In genomic region chr5:142686968-142687367, GRCh38 we compare ENCODE assay signal across 1 cellular context.
TF ChIP-seq lines count a peak whose summit lies in the region.

No MANE protein-coding gene starts in this region.

TF ChIP-seq in HepG2, 621 proteins besides CTCF, POLR2A, EP300 and RAD21:
- TF ChIP-seq FIP1L1 (IDR thresholded peaks at IDR 0.05; ENCODE audit: borderline replicate concordance, insufficient read depth, low read depth, low read length) = no peak
- TF ChIP-seq POLR2AphosphoS2 (IDR thresholded peaks at IDR 0.05; ENCODE audit: low read depth, low read length) = no peak
- no peak for TF ChIP-seq SP140L (CRISPR knock-in tag; IDR thresholded peaks at IDR 0.05; ENCODE audit: borderline replicate concordance)
- TF ChIP-seq SSRP1 (CRISPR knock-in tag; IDR thresholded peaks at IDR 0.05) = no peak
- no peak for TF ChIP-seq PHF8 (CRISPR knock-in tag; IDR thresholded peaks at IDR 0.05)
- TF ChIP-seq EED (CRISPR knock-in tag; IDR thresholded peaks at IDR 0.05) = no peak
- no peak for TF ChIP-seq ATAD3A (CRISPR knock-in tag; IDR thresholded peaks at IDR 0.05)
- no peak for TF ChIP-seq ZNF597 (CRISPR knock-in tag; IDR thresholded peaks at IDR 0.05)
- TF ChIP-seq BRCA1 (CRISPR knock-in tag; IDR thresholded peaks at IDR 0.05) = no peak
- no peak for TF ChIP-seq FOXK2 (IDR thresholded peaks at IDR 0.05)
- TF ChIP-seq FOXJ3 (CRISPR knock-in tag; IDR thresholded peaks at IDR 0.05; ENCODE audit: borderline replicate concordance) = no peak
- TF ChIP-seq ZNF143 (CRISPR knock-in tag; IDR thresholded peaks at IDR 0.05) = no peak
- TF ChIP-seq ZNF296 (CRISPR knock-in tag; conservative IDR thresholded peaks at IDR 0.05) = no peak
- TF ChIP-seq TBP (CRISPR knock-in tag; IDR thresholded peaks at IDR 0.05) = no peak
- TF ChIP-seq REL (CRISPR knock-in tag; conservative IDR thresholded peaks at IDR 0.05) = no peak
- TF ChIP-seq PHF20 (CRISPR knock-in tag; IDR thresholded peaks at IDR 0.05) = no peak
- TF ChIP-seq ZBTB14 (CRISPR knock-in tag; IDR thresholded peaks at IDR 0.05) = no peak
- TF ChIP-seq ISL2 (CRISPR knock-in tag; IDR thresholded peaks at IDR 0.05) = no peak
- TF ChIP-seq ZBTB10 (CRISPR knock-in tag; IDR thresholded peaks at IDR 0.05; ENCODE audit: borderline replicate concordance) = no peak
- no peak for TF ChIP-seq SNAPC2 (CRISPR knock-in tag; IDR thresholded peaks at IDR 0.05)
TF ChIP-seq in HepG2: peak in this region for 0.
